Comparison of ENCODE assay signal across 8 cellular contexts in the genomic region with DNA sequence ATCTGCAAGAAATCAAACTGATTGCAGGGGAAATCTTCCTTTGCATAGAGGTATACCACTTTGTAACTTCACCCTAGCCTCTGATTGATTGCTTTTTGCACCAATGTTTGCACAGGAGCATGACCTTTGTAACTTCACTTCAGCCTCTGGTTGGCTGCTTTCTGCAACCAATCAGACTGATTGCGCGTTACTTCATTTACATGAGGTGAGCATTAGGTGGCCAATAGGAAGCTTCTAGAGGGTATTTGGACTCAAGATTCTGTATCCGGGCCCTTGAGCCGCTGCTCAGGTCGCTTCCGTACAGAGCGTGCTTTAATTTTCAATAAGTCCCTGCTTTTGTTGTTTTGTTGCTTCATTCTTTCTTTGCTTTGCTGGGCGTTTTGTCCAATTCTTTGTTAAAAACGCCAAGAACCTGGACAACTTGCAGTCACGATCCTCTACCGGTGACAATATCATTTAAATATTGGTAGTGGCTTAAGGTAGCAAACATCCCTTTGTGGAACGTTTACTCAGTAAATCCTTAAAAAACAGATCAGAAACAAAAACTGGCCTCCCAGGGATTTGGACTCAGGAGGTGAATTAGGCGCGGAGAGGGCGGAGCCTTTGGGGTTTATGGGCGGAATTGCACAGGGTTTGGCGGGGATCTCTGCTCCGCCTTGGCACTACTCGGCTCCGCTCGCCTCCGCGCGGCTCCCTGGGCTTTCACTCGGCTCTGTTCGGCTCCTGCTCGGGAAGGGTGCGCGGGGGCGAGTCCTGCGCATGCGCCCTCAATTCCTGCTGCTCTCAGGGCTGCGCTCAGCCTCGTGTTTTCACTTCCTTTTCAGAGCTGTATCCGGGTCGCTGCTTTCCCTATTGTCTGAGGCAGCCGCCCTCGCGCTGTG. TPM values are rescaled to one million over a fixed set of nuclear protein-coding genes. Genes with fewer than 3 reads are reported as not detected.
DNase-seq lines count a peak whose midpoint lies in the region; ATAC-seq and TF ChIP-seq lines count a peak whose summit lies in the region.

A gene with protein sequence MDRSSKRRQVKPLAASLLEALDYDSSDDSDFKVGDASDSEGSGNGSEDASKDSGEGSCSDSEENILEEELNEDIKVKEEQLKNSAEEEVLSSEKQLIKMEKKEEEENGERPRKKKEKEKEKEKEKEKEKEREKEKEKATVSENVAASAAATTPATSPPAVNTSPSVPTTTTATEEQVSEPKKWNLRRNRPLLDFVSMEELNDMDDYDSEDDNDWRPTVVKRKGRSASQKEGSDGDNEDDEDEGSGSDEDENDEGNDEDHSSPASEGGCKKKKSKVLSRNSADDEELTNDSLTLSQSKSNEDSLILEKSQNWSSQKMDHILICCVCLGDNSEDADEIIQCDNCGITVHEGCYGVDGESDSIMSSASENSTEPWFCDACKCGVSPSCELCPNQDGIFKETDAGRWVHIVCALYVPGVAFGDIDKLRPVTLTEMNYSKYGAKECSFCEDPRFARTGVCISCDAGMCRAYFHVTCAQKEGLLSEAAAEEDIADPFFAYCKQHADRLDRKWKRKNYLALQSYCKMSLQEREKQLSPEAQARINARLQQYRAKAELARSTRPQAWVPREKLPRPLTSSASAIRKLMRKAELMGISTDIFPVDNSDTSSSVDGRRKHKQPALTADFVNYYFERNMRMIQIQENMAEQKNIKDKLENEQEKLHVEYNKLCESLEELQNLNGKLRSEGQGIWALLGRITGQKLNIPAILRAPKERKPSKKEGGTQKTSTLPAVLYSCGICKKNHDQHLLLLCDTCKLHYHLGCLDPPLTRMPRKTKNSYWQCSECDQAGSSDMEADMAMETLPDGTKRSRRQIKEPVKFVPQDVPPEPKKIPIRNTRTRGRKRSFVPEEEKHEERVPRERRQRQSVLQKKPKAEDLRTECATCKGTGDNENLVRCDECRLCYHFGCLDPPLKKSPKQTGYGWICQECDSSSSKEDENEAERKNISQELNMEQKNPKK (plus strand): TSS at position 812 of the 881 bp plus-strand sequence. CDS start 452 bp downstream, outside the sequence.

- TF ChIP-seq CTCF in liver (IDR thresholded peaks at IDR 0.05; ENCODE audit: low read depth, low read length, missing input control): no peak

- TF ChIP-seq RAD21 in liver (IDR thresholded peaks at IDR 0.05): peak in 1 of 2 donors; percentile 37

- peak; percentile 96 for ATAC-seq in GM19438 (IDR thresholded peaks at IDR 0.05; ENCODE audit: low read depth, unreplicated experiment)
- ATAC-seq in HG03575 (IDR thresholded peaks at IDR 0.05; ENCODE audit: extremely low read depth, insufficient number of reproducible peaks, low FRiP score, unreplicated experiment): peak; percentile 97

- H3K4me1 Mint-ChIP-seq in activated CD4-positive, alpha-beta memory T cell treated with anti-CD3 and anti-CD28 coated beads for 36 hours (ENCODE audit: low read depth): peaks cover 37% of the 10 kb centered on the region

- peak within 1 kb of the TSS; percentile 79 to 91 for H3K9ac ChIP-seq in liver (ENCODE audit: low read depth in 1 of 2, low read length in 2 of 2)

- POLR2A ChIA-PET in activated CD4-positive, alpha-beta memory T cell treated with anti-CD3 and anti-CD28 coated beads for 36 hours (lab: Charles Lee): interaction anchor here (1.0 to 3.1 kb wide), 2 partner anchors 22 to 33 kb away, joined by 3 to 33 read pairs; a partner anchor contains a TSS

- peaks cover 0 to 2% (median 0%) of the 10 kb centered on the region in 4 donors for H3K36me3 ChIP-seq in liver (ENCODE audit: control insufficient read depth in 4 of 4, insufficient read depth in 3 of 4, low read depth in 1 of 4, low read length in 3 of 4)

- H3K27ac Mint-ChIP-seq in activated CD4-positive, alpha-beta memory T cell treated with anti-CD3 and anti-CD28 coated beads for 36 hours: peak within 1 kb of the TSS; percentile 90

- H3K4me3 ChIP-seq in liver (ENCODE audit: low read depth in 1 of 3, low read length in 3 of 3): peak within 1 kb of the TSS; percentile 79 to 95 (median 80)

- H3K36me3 Mint-ChIP-seq in activated CD4-positive, alpha-beta memory T cell treated with anti-CD3 and anti-CD28 coated beads for 36 hours: peaks cover 30% of the 10 kb centered on the region

- intact Hi-C loops in activated CD4-positive, alpha-beta memory T cell treated with anti-CD3 and anti-CD28 coated beads for 36 hours (cut with micrococcal nuclease): loop anchor here (1.0 kb wide), 2 partner anchors 33 to 147 kb away; a partner anchor contains a TSS

- H3K4me1 ChIP-seq in liver (ENCODE audit: control insufficient read depth in 4 of 4, insufficient read depth in 4 of 4, low read length in 3 of 4): peaks cover 0 to 18% (median 11%) of the 10 kb centered on the region in 4 donors

- H3K27me3 ChIP-seq in liver (ENCODE audit: control insufficient read depth in 4 of 4, insufficient read depth in 4 of 4, low read length in 3 of 4): no peaks in the 10 kb centered on the region

- peak within 1 kb of the TSS; percentile 91 for H3K4me3 Mint-ChIP-seq in activated CD4-positive, alpha-beta memory T cell treated with anti-CD3 and anti-CD28 coated beads for 36 hours

- H3K27me3 Mint-ChIP-seq in activated CD4-positive, alpha-beta memory T cell treated with anti-CD3 and anti-CD28 coated beads for 36 hours: peaks cover 8% of the 10 kb centered on the region

- DNase-seq in CD1c-positive myeloid dendritic cell (ENCODE audit: extremely low spot score) (peak; percentile 99), NCI-H82 treated with DMSO at 0.1 percent for 48 hours (lab: John Stamatoyannopoulos, UW; ENCODE audit: unreplicated experiment) (peak; percentile 97), dermis microvascular lymphatic vessel endothelial cell (ENCODE audit: low read depth in 2 of 2) (peak; percentile 93 to 96)
- DNase-seq in activated CD4-positive, alpha-beta memory T cell treated with anti-CD3 and anti-CD28 coated beads for 36 hours: peak; percentile 98
- peak; percentile 96 for DNase-seq in stimulated activated CD4-positive, alpha-beta T cell treated with anti-CD3 and anti-CD28 coated beads, Interleukin-4, amount 100 ng/mL, for 24 hours

- CTCF ChIA-PET in activated CD4-positive, alpha-beta memory T cell treated with anti-CD3 and anti-CD28 coated beads for 36 hours (lab: Charles Lee): interaction anchor here (0.6 to 0.7 kb wide), 2 partner anchors 33 to 116 kb away, joined by 3 to 4 read pairs; a partner anchor contains a TSS

- 6% methylated on average over 39 of the region's 39 CpGs for WGBS in liver

- no peaks in the 10 kb centered on the region for H3K9me3 Mint-ChIP-seq in activated CD4-positive, alpha-beta memory T cell treated with anti-CD3 and anti-CD28 coated beads for 36 hours

- H3K27ac ChIP-seq in liver (ENCODE audit: low read depth in 1 of 2, low read length in 2 of 2): peak within 1 kb of the TSS; percentile 89 to 92

- no peaks in the 10 kb centered on the region for H3K9me3 ChIP-seq in liver (ENCODE audit: control insufficient read depth in 4 of 4, low read length in 3 of 4)

TF ChIP-seq in liver, 16 proteins besides CTCF, POLR2A, EP300 and RAD21 (continues in another document):
- TF ChIP-seq, protein P1, sequence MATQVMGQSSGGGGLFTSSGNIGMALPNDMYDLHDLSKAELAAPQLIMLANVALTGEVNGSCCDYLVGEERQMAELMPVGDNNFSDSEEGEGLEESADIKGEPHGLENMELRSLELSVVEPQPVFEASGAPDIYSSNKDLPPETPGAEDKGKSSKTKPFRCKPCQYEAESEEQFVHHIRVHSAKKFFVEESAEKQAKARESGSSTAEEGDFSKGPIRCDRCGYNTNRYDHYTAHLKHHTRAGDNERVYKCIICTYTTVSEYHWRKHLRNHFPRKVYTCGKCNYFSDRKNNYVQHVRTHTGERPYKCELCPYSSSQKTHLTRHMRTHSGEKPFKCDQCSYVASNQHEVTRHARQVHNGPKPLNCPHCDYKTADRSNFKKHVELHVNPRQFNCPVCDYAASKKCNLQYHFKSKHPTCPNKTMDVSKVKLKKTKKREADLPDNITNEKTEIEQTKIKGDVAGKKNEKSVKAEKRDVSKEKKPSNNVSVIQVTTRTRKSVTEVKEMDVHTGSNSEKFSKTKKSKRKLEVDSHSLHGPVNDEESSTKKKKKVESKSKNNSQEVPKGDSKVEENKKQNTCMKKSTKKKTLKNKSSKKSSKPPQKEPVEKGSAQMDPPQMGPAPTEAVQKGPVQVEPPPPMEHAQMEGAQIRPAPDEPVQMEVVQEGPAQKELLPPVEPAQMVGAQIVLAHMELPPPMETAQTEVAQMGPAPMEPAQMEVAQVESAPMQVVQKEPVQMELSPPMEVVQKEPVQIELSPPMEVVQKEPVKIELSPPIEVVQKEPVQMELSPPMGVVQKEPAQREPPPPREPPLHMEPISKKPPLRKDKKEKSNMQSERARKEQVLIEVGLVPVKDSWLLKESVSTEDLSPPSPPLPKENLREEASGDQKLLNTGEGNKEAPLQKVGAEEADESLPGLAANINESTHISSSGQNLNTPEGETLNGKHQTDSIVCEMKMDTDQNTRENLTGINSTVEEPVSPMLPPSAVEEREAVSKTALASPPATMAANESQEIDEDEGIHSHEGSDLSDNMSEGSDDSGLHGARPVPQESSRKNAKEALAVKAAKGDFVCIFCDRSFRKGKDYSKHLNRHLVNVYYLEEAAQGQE (IDR thresholded peaks at IDR 0.05): peak; percentile 80
- TF ChIP-seq YY1 (IDR thresholded peaks at IDR 0.05) (peak; percentile 81), GABPA (IDR thresholded peaks at IDR 0.05 in 1 of 2, conservative IDR thresholded peaks at IDR 0.05 in 1 of 2) (peak; percentile 27 to 66), RXRA (IDR thresholded peaks at IDR 0.05) (peak in 1 of 2 donors; percentile 3), FOXA2 (IDR thresholded peaks at IDR 0.05) (no peak), NR2F2 (IDR thresholded peaks at IDR 0.05) (peak; percentile 86), TAF1 (conservative IDR thresholded peaks at IDR 0.05) (peak; percentile 89), EGR1 (IDR thresholded peaks at IDR 0.05; ENCODE audit: low read depth in 2 of 2) (peak; percentile 97 to 100), HNF4G (IDR thresholded peaks at IDR 0.05) (peak; percentile 54)
- TF ChIP-seq, protein P2, sequence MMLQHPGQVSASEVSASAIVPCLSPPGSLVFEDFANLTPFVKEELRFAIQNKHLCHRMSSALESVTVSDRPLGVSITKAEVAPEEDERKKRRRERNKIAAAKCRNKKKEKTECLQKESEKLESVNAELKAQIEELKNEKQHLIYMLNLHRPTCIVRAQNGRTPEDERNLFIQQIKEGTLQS (IDR thresholded peaks at IDR 0.05): no peak

RNA-seq across cellular contexts. Expression of the gene that starts here (rescaled TPM):
- 10 to 100 TPM; 28.6 to 31.5 TPM for total RNA-seq in activated CD4-positive, alpha-beta memory T cell treated with anti-CD3 and anti-CD28 coated beads for 36 hours
- 22.6 and 24.3 TPM in 2 replicates for total RNA-seq in dermis microvascular lymphatic vessel endothelial cell
- 10 to 100 TPM; 15.2 to 24.4 TPM for total RNA-seq in liver
- polyA plus RNA-seq in liver: 10 to 100 TPM in 1 of 2 donors, 1 to 10 TPM in 1; 6.9 to 15.4 TPM

Comparison
In these comparisons a context has a peak if more than half of its experiments do, and no peak if none do; other contexts are left out.
1. Peak in every context shown above with its lines: DNase-seq, ATAC-seq, H3K4me3 ChIP-seq and H3K27ac ChIP-seq.